21 cellular contexts compared by ENCODE assay signal in genomic region chr12:76618031-76618430, GRCh38. TPM values are rescaled to one million over a fixed set of nuclear protein-coding genes. Genes with fewer than 3 reads are reported as not detected.
A peak's percentile ranks its signal among the peaks of the same experiment; 100 is the strongest.
DNase-seq lines count a peak whose midpoint lies in the region; ATAC-seq lines count a peak whose summit lies in the region.
"Had no signal": no experiment of that assay in that cellular context is flagged by ENCODE, and none has a peak within 500 bp of the region (broad histone marks: within the 10 kb centered on the region; RNA-seq: fewer than 3 reads in every experiment).

No MANE protein-coding gene starts in this region.

- peaks cover 11% of the 10 kb centered on the region for H3K27me3 Mint-ChIP-seq in activated T-helper 2 cell treated with anti-CD3 and anti-CD28 coated beads, Interferon-gamma antibody, Interleukin-2, Interleukin-4, amounts not matched to agents 10 μg/mL and 5 μg/mL and 100 μg/mL, durations not matched to agents 14 hours and 24 hours and 36 hours (ENCODE audit: low read depth)

- no peak overlapping the region for H3K4me3 Mint-ChIP-seq in activated T-helper 2 cell treated with anti-CD3 and anti-CD28 coated beads, Interferon-gamma antibody, Interleukin-2, Interleukin-4, amounts not matched to agents 10 μg/mL and 5 μg/mL and 100 μg/mL, durations not matched to agents 14 hours and 24 hours and 36 hours (ENCODE audit: low read depth)
- H3K4me3 Mint-ChIP-seq: CD14-positive monocyte; CD4-positive, alpha-beta memory T cell; HFFc6; IgD-negative memory B cell had no signal

- no peaks in the 10 kb centered on the region for H3K9me3 Mint-ChIP-seq in activated T-helper 2 cell treated with anti-CD3 and anti-CD28 coated beads, Interferon-gamma antibody, Interleukin-2, Interleukin-4, amounts not matched to agents 10 μg/mL and 5 μg/mL and 100 μg/mL, durations not matched to agents 14 hours and 24 hours and 36 hours
- H3K9me3 Mint-ChIP-seq: CD4-positive, alpha-beta memory T cell; HFFc6; IgD-negative memory B cell had no signal

- intact Hi-C loops in activated T-helper 2 cell treated with anti-CD3 and anti-CD28 coated beads, Interferon-gamma antibody, Interleukin-2, Interleukin-4, amounts not matched to agents 10 μg/mL and 5 μg/mL and 100 μg/mL, durations not matched to agents 14 hours and 24 hours and 36 hours (cut with micrococcal nuclease), result no loop called here

- H3K27ac Mint-ChIP-seq in activated T-helper 2 cell treated with anti-CD3 and anti-CD28 coated beads, Interferon-gamma antibody, Interleukin-2, Interleukin-4, amounts not matched to agents 10 μg/mL and 5 μg/mL and 100 μg/mL, durations not matched to agents 14 hours and 24 hours and 36 hours, result no peak overlapping the region
- H3K27ac Mint-ChIP-seq: CD4-positive, alpha-beta memory T cell; HFFc6; IgD-negative memory B cell had no signal

- ATAC-seq in GM19351 (IDR thresholded peaks at IDR 0.05; ENCODE audit: unreplicated experiment), result peak; percentile 57
- peak; percentile 62 for ATAC-seq in HG02885 (IDR thresholded peaks at IDR 0.05; ENCODE audit: poor library complexity, unreplicated experiment)
- ATAC-seq: HCT116, HepG2 had no signal

- peaks cover 4% of the 10 kb centered on the region for H3K4me1 Mint-ChIP-seq in activated T-helper 2 cell treated with anti-CD3 and anti-CD28 coated beads, Interferon-gamma antibody, Interleukin-2, Interleukin-4, amounts not matched to agents 10 μg/mL and 5 μg/mL and 100 μg/mL, durations not matched to agents 14 hours and 24 hours and 36 hours (ENCODE audit: low read depth)

- DNase-seq in MV-4-11 (lab: John Stamatoyannopoulos, UW), result peak; percentile 53
- no peak for DNase-seq in stimulated activated CD4-positive, alpha-beta T cell treated with anti-CD3 and anti-CD28 coated beads, Interleukin-15, amount 100 ng/mL, for 24 hours
- no peak for DNase-seq in activated naive CD4-positive, alpha-beta T cell (lab: John Stamatoyannopoulos, UW)
- DNase-seq in activated T-helper 2 cell treated with anti-CD3 and anti-CD28 coated beads, Interferon-gamma antibody, Interleukin-2, Interleukin-4, amounts not matched to agents 10 μg/mL and 5 μg/mL and 100 μg/mL, durations not matched to agents 14 hours and 24 hours and 36 hours (ENCODE audit: low spot score), result no peak
- DNase-seq in NCI-H146 treated with DMSO at 0.1 percent for 48 hours (lab: John Stamatoyannopoulos, UW; ENCODE audit: unreplicated experiment), result no peak
- DNase-seq: ACHN; BE2C; CD4-positive, alpha-beta memory T cell; DMS153; DMS79; GDM1; GOT3; H7; HFFc6; KG1 had no signal

- no peaks in the 10 kb centered on the region for H3K36me3 Mint-ChIP-seq in activated T-helper 2 cell treated with anti-CD3 and anti-CD28 coated beads, Interferon-gamma antibody, Interleukin-2, Interleukin-4, amounts not matched to agents 10 μg/mL and 5 μg/mL and 100 μg/mL, durations not matched to agents 14 hours and 24 hours and 36 hours (ENCODE audit: low read depth)
- H3K36me3 Mint-ChIP-seq: CD14-positive monocyte; CD4-positive, alpha-beta memory T cell had no signal

RNA-seq across cellular contexts. Expression of gene OSBPL8, which starts 58.5 kb away (rescaled TPM):
- total RNA-seq in activated T-helper 2 cell treated with anti-CD3 and anti-CD28 coated beads, Interferon-gamma antibody, Interleukin-2, Interleukin-4, amounts not matched to agents 10 μg/mL and 5 μg/mL and 100 μg/mL, durations not matched to agents 14 hours and 24 hours and 36 hours, result 87.9 TPM in 2 replicates
